Comparison of ENCODE assay signal across 18 cellular contexts in genomic region chr1:87408665-87409248, GRCh38.
DNase-seq lines count a peak whose midpoint lies in the region; ATAC-seq, FAIRE-seq and TF ChIP-seq lines count a peak whose summit lies in the region.
"Had no signal": no experiment of that assay in that cellular context is flagged by ENCODE, and none has a peak within 500 bp of the region (broad histone marks: within the 10 kb centered on the region; RNA-seq: fewer than 3 reads in every experiment).

No MANE protein-coding gene starts in this region.

- H3K9me3 ChIP-seq in A549 (no peaks in the 10 kb centered on the region), OCI-LY1 (ENCODE audit: low read length) (no peaks in the 10 kb centered on the region), SU-DHL-6 (ENCODE audit: insufficient read depth, low read length) (no peaks in the 10 kb centered on the region)

- H3K36me3 Mint-ChIP-seq in WTC11 = peaks cover 5% of the 10 kb centered on the region
- H3K36me3 Mint-ChIP-seq: CD4-positive, alpha-beta memory T cell had no signal

- CTCF ChIA-PET in A549 (lab: Yijun Ruan, JAX) = no interaction called here
- CTCF ChIA-PET in WTC11 (lab: Charles Lee) = no interaction called here

- H3K4me1 Mint-ChIP-seq in WTC11 = peaks cover 8% of the 10 kb centered on the region; the same call in 1 of the 2 replicates

- no peak overlapping the region for H3K27ac ChIP-seq in A549
- peak overlapping the region; percentile 99 for H3K27ac ChIP-seq in OCI-LY1 (ENCODE audit: low read depth, low read length, poor library complexity, severe bottlenecking)
- peak overlapping the region; percentile 97 for H3K27ac ChIP-seq in SU-DHL-6 (ENCODE audit: low read depth, low read length)
- H3K27ac ChIP-seq: GM23248 had no signal

- H3K4me2 ChIP-seq in A549 (no peak overlapping the region), OCI-LY1 (ENCODE audit: low read length) (peak overlapping the region; percentile 98), SU-DHL-6 (ENCODE audit: low read depth, low read length, poor library complexity, severe bottlenecking) (peak overlapping the region; percentile 75)

- H3K36me3 ChIP-seq in OCI-LY1 (ENCODE audit: insufficient read depth, low read length) (peaks cover 27% of the 10 kb centered on the region), SU-DHL-6 (ENCODE audit: low read length) (no peaks in the 10 kb centered on the region)

- 32% methylated on average over 2 of the region's 2 CpGs for WGBS in A549 (ENCODE audit: missing lambda C conversion rate)

- H3K9ac ChIP-seq in OCI-LY1 (ENCODE audit: low read length) (peak overlapping the region; percentile 89), SU-DHL-6 (ENCODE audit: low read length) (peak overlapping the region; percentile 59)
- H3K9ac ChIP-seq: GM23248 had no signal

- H3K79me2 ChIP-seq in OCI-LY1 (ENCODE audit: insufficient read depth, low read length) = peaks cover 10% of the 10 kb centered on the region; the same call in 1 of the 2 replicates
- peaks cover 25% of the 10 kb centered on the region; the same call in 1 of the 2 replicates for H3K79me2 ChIP-seq in SU-DHL-6 (ENCODE audit: insufficient read depth, low read length)

- no peak overlapping the region for H3K4me3 Mint-ChIP-seq in WTC11
- H3K4me3 Mint-ChIP-seq: CD4-positive, alpha-beta memory T cell; H9 had no signal

- DNase-seq in A549 (ENCODE audit: low read depth in 1 of 2, low spot score in 1 of 2) (no peak), WTC11 (ENCODE audit: low spot score) (no peak)
- DNase-seq: 8988T; C1 segment of cervical spinal cord; Calu3; CD4-positive, alpha-beta memory T cell; COR-L47; DMS153; DND-41; GM23248; H9 had no signal

- peaks cover 8% of the 10 kb centered on the region; the same call in 1 of the 2 replicates for H3F3A ChIP-seq in OCI-LY1 (ENCODE audit: insufficient read depth, low read length)
- H3F3A ChIP-seq in SU-DHL-6 (ENCODE audit: insufficient read depth) = peaks cover 48% of the 10 kb centered on the region

- no peak for TF ChIP-seq CTCF in A549 (IDR thresholded peaks at IDR 0.05)
- TF ChIP-seq CTCF in OCI-LY1 (IDR thresholded peaks at IDR 0.05; ENCODE audit: low read length) = no peak
- TF ChIP-seq CTCF in SU-DHL-6 (IDR thresholded peaks at IDR 0.05; ENCODE audit: insufficient read depth, low read length, poor library complexity, severe bottlenecking) = no peak
- TF ChIP-seq CTCF in WTC11 (IDR thresholded peaks at IDR 0.05) = no peak

- H4K20me1 ChIP-seq in OCI-LY1 (ENCODE audit: insufficient read depth, low read length) (no peaks in the 10 kb centered on the region), SU-DHL-6 (ENCODE audit: low read depth, low read length) (no peaks in the 10 kb centered on the region)

- H3K9me2 ChIP-seq in OCI-LY1 (ENCODE audit: low read depth, low read length) (no peaks in the 10 kb centered on the region), SU-DHL-6 (replicated peaks; ENCODE audit: insufficient read depth, low read length) (no peaks in the 10 kb centered on the region)

- H3K27ac Mint-ChIP-seq in WTC11 = no peak overlapping the region
- H3K27ac Mint-ChIP-seq: CD4-positive, alpha-beta memory T cell; H9 had no signal

- H3K4me1 ChIP-seq in A549 (no peaks in the 10 kb centered on the region), OCI-LY1 (ENCODE audit: insufficient read depth, low read length, severe bottlenecking) (peaks cover 89% of the 10 kb centered on the region)

- H2AFZ ChIP-seq in OCI-LY1 (ENCODE audit: low read length) (no peak overlapping the region), SU-DHL-6 (ENCODE audit: low read depth, low read length, severe bottlenecking) (no peak overlapping the region)
- H2AFZ ChIP-seq: GM23248 had no signal

- ATAC-seq in A549 (no peak), GM19351 (IDR thresholded peaks at IDR 0.05; ENCODE audit: unreplicated experiment) (no peak), HG02759 (IDR thresholded peaks at IDR 0.05; ENCODE audit: unreplicated experiment) (no peak), WTC11 (no peak)
- ATAC-seq: HCT116 had no signal

- no peak for TF ChIP-seq EP300 in A549 (IDR thresholded peaks at IDR 0.05)

- no peak for TF ChIP-seq RAD21 in A549 (conservative IDR thresholded peaks at IDR 0.05 in 1 of 2, IDR thresholded peaks at IDR 0.05 in 1 of 2)

- H3K27me3 Mint-ChIP-seq in WTC11 (ENCODE audit: low read depth) = no peaks in the 10 kb centered on the region; the same call in 1 of the 2 replicates
- H3K27me3 Mint-ChIP-seq: CD4-positive, alpha-beta memory T cell had no signal

- H3K4me3 ChIP-seq in A549 (no peak overlapping the region), OCI-LY1 (ENCODE audit: low read depth, low read length, poor library complexity, severe bottlenecking) (peak overlapping the region; percentile 74), SU-DHL-6 (ENCODE audit: insufficient read depth, low read length, poor library complexity, severe bottlenecking) (peak overlapping the region; percentile 45)
- H3K4me3 ChIP-seq: GM23248 had no signal

- POLR2A ChIA-PET in A549 (lab: Yijun Ruan, JAX) = no interaction called here
- POLR2A ChIA-PET in WTC11 (lab: Charles Lee) = no interaction called here

- H3K9me3 Mint-ChIP-seq in WTC11 = peaks cover 15% of the 10 kb centered on the region
- H3K9me3 Mint-ChIP-seq: CD4-positive, alpha-beta memory T cell had no signal

- H3K27me3 ChIP-seq in OCI-LY1 (ENCODE audit: insufficient read depth, low read length) (no peaks in the 10 kb centered on the region), SU-DHL-6 (ENCODE audit: low read length) (no peaks in the 10 kb centered on the region)

- no peak for FAIRE-seq in A549 (lab: Jason Lieb, UNC)
- FAIRE-seq: G401.6, GM12892 had no signal

- no peak for TF ChIP-seq POLR2A in A549 (IDR thresholded peaks at IDR 0.05; ENCODE audit: low read length)

TF ChIP-seq in A549, 52 proteins besides CTCF, POLR2A, EP300 and RAD21:
- TF ChIP-seq POLR2AphosphoS2 (conservative IDR thresholded peaks at IDR 0.05; ENCODE audit: low read length) = no peak
- no peak for TF ChIP-seq JUNB (IDR thresholded peaks at IDR 0.05)
- TF ChIP-seq MAFK (IDR thresholded peaks at IDR 0.05; ENCODE audit: partially characterized antibody) = peak; percentile 83
TF ChIP-seq in A549: peak in this region for 1.

TF ChIP-seq in WTC11, 78 proteins besides CTCF, POLR2A, EP300 and RAD21:
- no peak for TF ChIP-seq NR2C2 (CRISPR knock-in tag; IDR thresholded peaks at IDR 0.05)
- no peak for TF ChIP-seq SOX15 (CRISPR knock-in tag; IDR thresholded peaks at IDR 0.05)
- no peak for TF ChIP-seq ZNF281 (CRISPR knock-in tag; IDR thresholded peaks at IDR 0.05)
- no peak for TF ChIP-seq JUN (CRISPR knock-in tag; IDR thresholded peaks at IDR 0.05)
- TF ChIP-seq FOXP1 (CRISPR knock-in tag; IDR thresholded peaks at IDR 0.05; ENCODE audit: borderline replicate concordance) = no peak
- TF ChIP-seq ZNF423 (CRISPR knock-in tag; IDR thresholded peaks at IDR 0.05) = no peak
- TF ChIP-seq ZNF263 (CRISPR knock-in tag; IDR thresholded peaks at IDR 0.05; ENCODE audit: low read depth) = no peak
- TF ChIP-seq ZBTB43 (CRISPR knock-in tag; IDR thresholded peaks at IDR 0.05) = no peak
- no peak for TF ChIP-seq PREB (CRISPR knock-in tag; IDR thresholded peaks at IDR 0.05; ENCODE audit: borderline replicate concordance)
- no peak for TF ChIP-seq ETV6 (CRISPR knock-in tag; IDR thresholded peaks at IDR 0.05)
- TF ChIP-seq MAX (CRISPR knock-in tag; IDR thresholded peaks at IDR 0.05) = no peak

Comparison
In these comparisons a context has a peak if more than half of its experiments do, and no peak if none do; other contexts are left out.
1. H3K27ac ChIP-seq: peak in OCI-LY1 (single experiment) and SU-DHL-6 (single experiment); none in A549 (0 of 2).